In genomic region chr2:57677296-57677695, GRCh38 we compare ENCODE assay signal across 20 cellular contexts.
DNase-seq lines count a peak whose midpoint lies in the region; ATAC-seq, FAIRE-seq and TF ChIP-seq lines count a peak whose summit lies in the region.
"Had no signal": no experiment of that assay in that cellular context is flagged by ENCODE, and none has a peak within 500 bp of the region (broad histone marks: within the 10 kb centered on the region; RNA-seq: fewer than 3 reads in every experiment).

No MANE protein-coding gene starts in this region.

- dilution Hi-C loops in mammary epithelial cell (cut with HindIII; ENCODE audit: low sequenced_read_pairs), result no loop called here

- ATAC-seq in pancreas, result no peak
- ATAC-seq in HG03097 (IDR thresholded peaks at IDR 0.05; ENCODE audit: low FRiP score, unreplicated experiment), result no peak
- ATAC-seq: A549; CD8-positive, alpha-beta T cell had no signal

- H3K4me3 ChIP-seq in mammary epithelial cell (replicated peaks in 1 of 3; ENCODE audit: insufficient read depth in 1 of 3, low read depth in 2 of 3, low read length in 3 of 3) (no peak overlapping the region), breast epithelium (no peak overlapping the region), epithelial cell of esophagus (ENCODE audit: low read length) (no peak overlapping the region), pancreas (no peak overlapping the region), Peyer's patch (no peak overlapping the region)
- H3K4me3 ChIP-seq: A549; BLaER1 treated with 17β-estradiol and CSF1 and Interleukin-3, amounts not matched to agents 10 nM and 100 nM had no signal

- H3K9me3 ChIP-seq in mammary epithelial cell (replicated peaks; ENCODE audit: insufficient read depth, low read length) (no peaks in the 10 kb centered on the region), breast epithelium (no peaks in the 10 kb centered on the region), pancreas (no peaks in the 10 kb centered on the region), Peyer's patch (no peaks in the 10 kb centered on the region)
- H3K9me3 ChIP-seq: A549; BLaER1 treated with 17β-estradiol and CSF1 and Interleukin-3, amounts not matched to agents 10 nM and 100 nM; Caco-2 had no signal

- no peaks in the 10 kb centered on the region for H3K79me2 ChIP-seq in mammary epithelial cell (ENCODE audit: insufficient read depth, low read length)

- FAIRE-seq in pancreas (lab: Jason Lieb, UNC), result peak; percentile 34
- FAIRE-seq: A549, D721Med, GM12891, GM18507 had no signal

- no TSS peak for BruUV-seq in mammary epithelial cell (replicated peaks; lab: Mats Ljungman, UMichigan)

- H3K27me3 ChIP-seq in mammary epithelial cell (ENCODE audit: insufficient read depth, low read length), result no peaks in the 10 kb centered on the region
- no peaks in the 10 kb centered on the region for H3K27me3 ChIP-seq in breast epithelium
- H3K27me3 ChIP-seq in pancreas, result no peaks in the 10 kb centered on the region
- no peaks in the 10 kb centered on the region for H3K27me3 ChIP-seq in Peyer's patch
- H3K27me3 ChIP-seq: BLaER1 treated with 17β-estradiol and CSF1 and Interleukin-3, amounts not matched to agents 10 nM and 100 nM had no signal

- no peak for TF ChIP-seq CTCF in mammary epithelial cell (conservative IDR thresholded peaks at IDR 0.05 in 1 of 2, IDR thresholded peaks at IDR 0.05 in 1 of 2; ENCODE audit: extremely low read depth in 1 of 2, insufficient read depth in 1 of 2, low read depth in 1 of 2, low read length in 2 of 2)
- TF ChIP-seq CTCF in breast epithelium (IDR thresholded peaks at IDR 0.05), result no peak
- no peak for TF ChIP-seq CTCF in epithelial cell of esophagus (IDR thresholded peaks at IDR 0.05; ENCODE audit: insufficient read depth, low read depth, low read length, missing control alignments)
- no peak for TF ChIP-seq CTCF in pancreas (IDR thresholded peaks at IDR 0.05)
- no peak for TF ChIP-seq CTCF in Peyer's patch (IDR thresholded peaks at IDR 0.05)

- no peaks in the 10 kb centered on the region for H3K36me3 ChIP-seq in mammary epithelial cell (ENCODE audit: insufficient read depth, low read length)
- H3K36me3 ChIP-seq in breast epithelium, result no peaks in the 10 kb centered on the region
- no peaks in the 10 kb centered on the region for H3K36me3 ChIP-seq in pancreas
- no peaks in the 10 kb centered on the region for H3K36me3 ChIP-seq in Peyer's patch
- H3K36me3 ChIP-seq: BLaER1 treated with 17β-estradiol and CSF1 and Interleukin-3, amounts not matched to agents 10 nM and 100 nM had no signal

- no peak overlapping the region for H3K4me2 ChIP-seq in mammary epithelial cell (ENCODE audit: insufficient read depth, low read depth, low read length)
- H3K4me2 ChIP-seq: A549; BLaER1 treated with 17β-estradiol and CSF1 and Interleukin-3, amounts not matched to agents 10 nM and 100 nM had no signal

- H3K9ac ChIP-seq in mammary epithelial cell (ENCODE audit: insufficient read depth, low read length), result no peak overlapping the region
- H3K9ac ChIP-seq: BLaER1 treated with 17β-estradiol and CSF1 and Interleukin-3, amounts not matched to agents 10 nM and 100 nM had no signal

- no peaks in the 10 kb centered on the region for H4K20me1 ChIP-seq in mammary epithelial cell (ENCODE audit: insufficient read depth, low read length)
- H4K20me1 ChIP-seq: BLaER1 treated with 17β-estradiol and CSF1 and Interleukin-3, amounts not matched to agents 10 nM and 100 nM had no signal

- CTCF ChIA-PET in mammary epithelial cell (lab: Charles Lee; ENCODE audit: low non-redundant PET), result no interaction called here

- no peak overlapping the region for H3K27ac ChIP-seq in mammary epithelial cell (ENCODE audit: insufficient read depth, low read depth, low read length)
- H3K27ac ChIP-seq in breast epithelium, result no peak overlapping the region
- H3K27ac ChIP-seq in pancreas, result no peak overlapping the region
- H3K27ac ChIP-seq in Peyer's patch, result no peak overlapping the region
- H3K27ac ChIP-seq: 22Rv1; A549; BLaER1 treated with 17β-estradiol and CSF1 and Interleukin-3, amounts not matched to agents 10 nM and 100 nM; C4-2B had no signal

- TF ChIP-seq POLR2A in breast epithelium (IDR thresholded peaks at IDR 0.05) (no peak), Peyer's patch (IDR thresholded peaks at IDR 0.05) (no peak)

- no peaks in the 10 kb centered on the region for H3K4me1 ChIP-seq in mammary epithelial cell (ENCODE audit: insufficient read depth, low read length)
- H3K4me1 ChIP-seq in breast epithelium, result no peaks in the 10 kb centered on the region
- no peaks in the 10 kb centered on the region for H3K4me1 ChIP-seq in pancreas
- no peaks in the 10 kb centered on the region for H3K4me1 ChIP-seq in Peyer's patch
- H3K4me1 ChIP-seq: A549, Caco-2 had no signal

- intact Hi-C loops in mammary epithelial cell (cut with micrococcal nuclease) (no loop called here), breast epithelium (cut with DNase I; ENCODE audit: low total_unique reads) (no loop called here), pancreas (cut with DNase I) (no loop called here)

- H2AFZ ChIP-seq in mammary epithelial cell (ENCODE audit: low read depth, low read length), result no peak overlapping the region

- DNase-seq in mammary epithelial cell, result peak; percentile 3
- no peak for DNase-seq in breast epithelium (ENCODE audit: low spot score in 2 of 2)
- peak; percentile 70 for DNase-seq in epithelial cell of esophagus (ENCODE audit: low read depth)
- DNase-seq in pancreas, result no peak
- no peak for DNase-seq in Peyer's patch
- DNase-seq: AML-193; Caco-2; Calu3; CD4-positive, alpha-beta T cell; CD8-positive, alpha-beta T cell; DMS79 treated with DMSO at 0.1 percent for 48 hours; GF-D8 had no signal

- in situ Hi-C loops in mammary epithelial cell (cut with MboI; ENCODE audit: low sequenced_read_pairs in 2 of 2), result no loop called here

Comparison
In these comparisons a context has a peak if more than half of its experiments do, and no peak if none do; other contexts are left out.
1. DNase-seq: peak in mammary epithelial cell (single experiment) and epithelial cell of esophagus (single experiment); none in breast epithelium (0 of 2), pancreas (0 of 6) and Peyer's patch (0 of 3).